In genomic region chr12:6434205-6435180, GRCh38 we compare ENCODE assay signal across 2 cellular contexts.
TF ChIP-seq lines count a peak whose summit lies in the region.

No MANE protein-coding gene starts in this region.

TF ChIP-seq in WTC11, 78 proteins besides CTCF, POLR2A, EP300 and RAD21:
- TF ChIP-seq ZBTB43 (CRISPR knock-in tag; IDR thresholded peaks at IDR 0.05) (no peak), ZNF138 (CRISPR knock-in tag; conservative IDR thresholded peaks at IDR 0.05) (no peak), ZNF281 (CRISPR knock-in tag; IDR thresholded peaks at IDR 0.05) (no peak), RORB (CRISPR knock-in tag; IDR thresholded peaks at IDR 0.05) (no peak), EMX1 (CRISPR knock-in tag; IDR thresholded peaks at IDR 0.05) (no peak), PRRX2 (CRISPR knock-in tag; IDR thresholded peaks at IDR 0.05) (no peak)

TF ChIP-seq in K562, 482 proteins besides CTCF, POLR2A, EP300 and RAD21:
- TF ChIP-seq TFAP4 (CRISPR knock-in tag; IDR thresholded peaks at IDR 0.05; ENCODE audit: borderline replicate concordance) (0 out of 2 replicates have a peak, but pooled peaks have one; percentile 24), PRDM10 (IDR thresholded peaks at IDR 0.05; ENCODE audit: partially characterized antibody) (no peak)
